In the genomic region with DNA sequence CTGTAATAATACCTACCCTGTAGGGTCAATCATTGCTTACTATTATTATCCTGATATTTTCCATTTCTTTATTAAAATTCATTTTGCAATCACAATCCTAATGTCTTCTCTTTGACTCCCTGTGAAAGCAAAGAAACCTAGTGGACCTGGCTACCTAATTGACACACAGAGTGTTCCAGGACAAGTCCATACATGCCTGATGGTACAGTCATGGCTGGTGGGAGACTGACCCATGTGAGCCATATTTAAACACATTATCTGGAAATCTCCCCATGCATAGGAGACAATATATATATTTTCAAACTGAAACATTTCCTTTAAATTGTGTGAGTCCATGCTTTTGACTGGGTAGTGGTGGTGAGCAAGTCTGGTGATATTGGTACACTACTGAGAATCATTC, we compare ENCODE assay signal across 15 cellular contexts.
A peak's percentile ranks its signal among the peaks of the same experiment; 100 is the strongest.
DNase-seq lines count a peak whose midpoint lies in the region; TF ChIP-seq lines count a peak whose summit lies in the region.
"Had no signal": no experiment of that assay in that cellular context is flagged by ENCODE, and none has a peak within 500 bp of the region (broad histone marks: within the 10 kb centered on the region; RNA-seq: fewer than 3 reads in every experiment).

No MANE protein-coding gene starts in this region.

- in situ Hi-C loops in mammary epithelial cell (cut with MboI; ENCODE audit: low sequenced_read_pairs in 2 of 2), result no loop called here

- H3K4me3 ChIP-seq in HEK293 (ENCODE audit: low read depth, low read length) (no peak overlapping the region), mammary epithelial cell (replicated peaks in 1 of 3; ENCODE audit: insufficient read depth in 1 of 3, low read depth in 2 of 3, low read length in 3 of 3) (no peak overlapping the region)
- H3K4me3 ChIP-seq: SK-N-MC had no signal

- H3K4me1 ChIP-seq in HEK293 (ENCODE audit: control insufficient read depth, insufficient read depth, low read length) (no peaks in the 10 kb centered on the region), mammary epithelial cell (ENCODE audit: insufficient read depth, low read length) (peaks cover 8% of the 10 kb centered on the region)

- no peak overlapping the region for H3K9ac ChIP-seq in mammary epithelial cell (ENCODE audit: insufficient read depth, low read length)

- peak; percentile 23 for DNase-seq in HPDE6-E6E7 (ENCODE audit: extremely low spot score)
- DNase-seq in mammary epithelial cell, result peak; percentile 78
- DNase-seq in myocyte (ENCODE audit: low read depth), result peak; percentile 2
- DNase-seq in stimulated activated naive CD4-positive, alpha-beta T cell treated with Interleukin-2 at 50 U/mL for 16 hours (lab: John Stamatoyannopoulos, UW), result no peak
- DNase-seq in DMS153 treated with DMSO at 0.1 percent for 48 hours (lab: John Stamatoyannopoulos, UW; ENCODE audit: unreplicated experiment), result no peak
- no peak for DNase-seq in stimulated activated CD4-positive, alpha-beta T cell treated with anti-CD3 and anti-CD28 coated beads, Interleukin-1b, Interleukin-23, amount 100 ng/mL, for 48 hours
- DNase-seq: CD4-positive, CD25-positive, alpha-beta regulatory T cell; DMS79; NCI-H187 treated with DMSO at 0.1 percent for 48 hours; NCI-H2107; NCI-H345; OCI-M1; SHP77 treated with DMSO at 0.1 percent for 48 hours had no signal

- CTCF ChIA-PET in HEK293 (lab: Yijun Ruan, JAX), result no interaction called here
- CTCF ChIA-PET in mammary epithelial cell (lab: Charles Lee; ENCODE audit: low non-redundant PET), result no interaction called here

- intact Hi-C loops in mammary epithelial cell (cut with micrococcal nuclease), result no loop called here

- POLR2A ChIA-PET in HEK293 (lab: Yijun Ruan, JAX), result no interaction called here

- H2AFZ ChIP-seq in mammary epithelial cell (ENCODE audit: low read depth, low read length), result peak overlapping the region; percentile 35

- H3K27ac ChIP-seq in HEK293 (ENCODE audit: extremely low read depth, low read depth, low read length) (no peak overlapping the region), mammary epithelial cell (ENCODE audit: insufficient read depth, low read depth, low read length) (no peak overlapping the region)
- H3K27ac ChIP-seq: SK-N-MC had no signal

- no TSS peak for BruUV-seq in mammary epithelial cell (replicated peaks; lab: Mats Ljungman, UMichigan)

- H3K27me3 ChIP-seq in mammary epithelial cell (ENCODE audit: insufficient read depth, low read length), result no peaks in the 10 kb centered on the region

- dilution Hi-C loops in mammary epithelial cell (cut with HindIII; ENCODE audit: low sequenced_read_pairs), result no loop called here

- H3K4me2 ChIP-seq in mammary epithelial cell (ENCODE audit: insufficient read depth, low read depth, low read length), result peak overlapping the region; percentile 15

- H3K36me3 ChIP-seq in HEK293 (ENCODE audit: control insufficient read depth in 2 of 2, insufficient read depth in 1 of 2, low read length in 2 of 2) (no peaks in the 10 kb centered on the region), mammary epithelial cell (ENCODE audit: insufficient read depth, low read length) (no peaks in the 10 kb centered on the region)

- TF ChIP-seq CTCF in HEK293 (tag by site-specific recombination; IDR thresholded peaks at IDR 0.05), result no peak
- TF ChIP-seq CTCF in mammary epithelial cell (conservative IDR thresholded peaks at IDR 0.05 in 1 of 2, IDR thresholded peaks at IDR 0.05 in 1 of 2; ENCODE audit: extremely low read depth in 1 of 2, insufficient read depth in 1 of 2, low read depth in 1 of 2, low read length in 2 of 2), result no peak

- H3K9me3 ChIP-seq in HEK293 (ENCODE audit: control insufficient read depth, insufficient read depth, low read depth, low read length) (no peaks in the 10 kb centered on the region), mammary epithelial cell (replicated peaks; ENCODE audit: insufficient read depth, low read length) (no peaks in the 10 kb centered on the region)

- H3K79me2 ChIP-seq in mammary epithelial cell (ENCODE audit: insufficient read depth, low read length), result no peaks in the 10 kb centered on the region

- no peaks in the 10 kb centered on the region for H4K20me1 ChIP-seq in mammary epithelial cell (ENCODE audit: insufficient read depth, low read length)

TF ChIP-seq in HEK293, 187 proteins besides CTCF, POLR2A, EP300 and RAD21:
- TF ChIP-seq ZNF776 (tag by site-specific recombination; IDR thresholded peaks at IDR 0.05; ENCODE audit: borderline replicate concordance) (no peak), SETDB1 (IDR thresholded peaks at IDR 0.05; ENCODE audit: insufficient read length, low read length) (peak; percentile 16)
TF ChIP-seq in HEK293: peak in this region for 1.

Comparison
In these comparisons a context has a peak if more than half of its experiments do, and no peak if none do; other contexts are left out.
1. DNase-seq: peak in HPDE6-E6E7 (single experiment), mammary epithelial cell (single experiment) and myocyte (single experiment); none in stimulated activated naive CD4-positive, alpha-beta T cell treated with Interleukin-2 at 50 U/mL for 16 hours (single experiment), DMS153 treated with DMSO at 0.1 percent for 48 hours (single experiment) and stimulated activated CD4-positive, alpha-beta T cell treated with anti-CD3 and anti-CD28 coated beads, Interleukin-1b, Interleukin-23, amount 100 ng/mL, for 48 hours (single experiment).